In genomic region chr16:30947533-30948086, GRCh38 we compare ENCODE assay signal across 9 cellular contexts. TPM values are rescaled to one million over a fixed set of nuclear protein-coding genes. Genes with fewer than 3 reads are reported as not detected.
DNase-seq lines count a peak whose midpoint lies in the region; ATAC-seq and TF ChIP-seq lines count a peak whose summit lies in the region.
"Had no signal": no experiment of that assay in that cellular context is flagged by ENCODE, and none has a peak within 500 bp of the region (broad histone marks: within the 10 kb centered on the region; RNA-seq: fewer than 3 reads in every experiment).

No MANE protein-coding gene starts in this region.

- TF ChIP-seq CTCF in HL-60 (IDR thresholded peaks at IDR 0.05; ENCODE audit: insufficient read depth, low read length) (no peak), choroid plexus epithelial cell (conservative IDR thresholded peaks at IDR 0.05; ENCODE audit: low read depth, low read length) (no peak), right lobe of liver (IDR thresholded peaks at IDR 0.05) (no peak), spleen (IDR thresholded peaks at IDR 0.05 in 8 of 11, conservative IDR thresholded peaks at IDR 0.05 in 3 of 11) (no peak)

- H3K27me3 ChIP-seq in HL-60 (ENCODE audit: insufficient read depth, poor library complexity, severe bottlenecking) = no peaks in the 10 kb centered on the region
- H3K27me3 ChIP-seq in right lobe of liver = no peaks in the 10 kb centered on the region
- H3K27me3 ChIP-seq in spleen (replicated peaks in 1 of 7) = no peaks in the 10 kb centered on the region

- H3K4me1 ChIP-seq in right lobe of liver (peaks cover 0 to 24% (median 11%) of the 10 kb centered on the region in 4 donors), spleen (peaks cover 11 to 52% (median 31%) of the 10 kb centered on the region in 6 donors)

- no peaks in the 10 kb centered on the region for H3K9me3 ChIP-seq in right lobe of liver
- H3K9me3 ChIP-seq in spleen = no peaks in the 10 kb centered on the region

- no peak for DNase-seq in HL-60 (ENCODE audit: low read depth in 1 of 2, low spot score in 1 of 2)
- no peak for DNase-seq in choroid plexus epithelial cell (ENCODE audit: low read depth)
- DNase-seq in right lobe of liver = no peak
- DNase-seq in spleen = no peak
- no peak for DNase-seq in midbrain (lab: John Stamatoyannopoulos, UW)
- no peak for DNase-seq in GOT3 (lab: John Stamatoyannopoulos, UW)
- DNase-seq in ecto neural progenitor cell (ENCODE audit: low spot score) = no peak

- intact Hi-C loops in right lobe of liver (cut with DNase I) (no loop called here), spleen (cut with DNase I; ENCODE audit: low total_unique reads) (no loop called here)

- H3K4me3 ChIP-seq in HL-60 (replicated peaks; ENCODE audit: insufficient read depth, low read length) (no peak overlapping the region), choroid plexus epithelial cell (ENCODE audit: low read depth, low read length) (peak overlapping the region; percentile 22), right lobe of liver (no peak overlapping the region), spleen (peak overlapping the region in 3 of 8 donors; percentile 90 to 98 (median 98))

- TF ChIP-seq POLR2A in right lobe of liver (IDR thresholded peaks at IDR 0.05) (no peak), spleen (IDR thresholded peaks at IDR 0.05) (no peak)

- H3K27ac ChIP-seq in HL-60 (replicated peaks) = peak overlapping the region; percentile 88; the same call in 1 of the 2 replicates
- H3K27ac ChIP-seq in right lobe of liver = peak overlapping the region in 2 of 3 donors; percentile 94 to 96
- peak overlapping the region in 7 of 8 donors; percentile 48 to 99 (median 95) for H3K27ac ChIP-seq in spleen

- WGBS in right lobe of liver (ENCODE audit: insufficient coverage, low coverage, low lambda C conversion rate, missing lambda C conversion rate) = 84% methylated on average over 9 of the region's 17 CpGs
- WGBS in spleen, 5 donors = 47 to 79% (median 79%) methylated on average over 17 of the region's 17 CpGs

- no peaks in the 10 kb centered on the region for H3K36me3 ChIP-seq in right lobe of liver
- peaks cover 0 to 52% (median 0%) of the 10 kb centered on the region in 6 donors for H3K36me3 ChIP-seq in spleen

- no peak for ATAC-seq in right lobe of liver
- no peak for ATAC-seq in HG02759 (IDR thresholded peaks at IDR 0.05; ENCODE audit: unreplicated experiment)

RNA-seq across cellular contexts. Expression of gene ORAI3, which starts 1.3 kb away (rescaled TPM):
- total RNA-seq in right lobe of liver = 10 to 100 TPM; 27.7 to 56.6 (median 31.6) TPM
- total RNA-seq in spleen = 10 to 100 TPM; 20.7 to 44.8 (median 29.8) TPM
- 10 to 100 TPM; 22.2 to 26.2 (median 22.5) TPM for polyA plus RNA-seq in spleen

RNA-seq across cellular contexts. Expression of gene SETD1A, which starts 9.9 kb away (rescaled TPM):
- total RNA-seq in right lobe of liver = 1 to 10 TPM; 3.7 to 7.4 (median 6.9) TPM
- total RNA-seq in spleen = 10 to 100 TPM; 10.1 to 24.9 (median 19.8) TPM
- polyA plus RNA-seq in spleen = 10 to 100 TPM in 1 of 3 donors, 1 to 10 TPM in 2; 4.8 to 15.0 (median 8.8) TPM

RNA-seq across cellular contexts. Expression of gene FBXL19, which starts 24.2 kb away (rescaled TPM):
- 1 to 10 TPM; 2.8 to 8.0 (median 3.4) TPM for total RNA-seq in right lobe of liver
- 10 to 100 TPM; 12.4 to 21.0 (median 17.8) TPM for total RNA-seq in spleen
- polyA plus RNA-seq in spleen = 10 to 100 TPM in 1 of 3 donors, 1 to 10 TPM in 2; 4.3 to 24.7 (median 5.5) TPM

RNA-seq across cellular contexts. Expression of gene HSD3B7, which starts 37.4 kb away (rescaled TPM):
- total RNA-seq in right lobe of liver (100 to 1,000 TPM in 3 of 6 experiments, 10 to 100 TPM in 3; 54.6 to 219 (median 86.9) TPM), spleen (10 to 100 TPM; 11.0 to 24.5 (median 18.6) TPM)
- polyA plus RNA-seq in spleen = 10 to 100 TPM in 1 of 3 donors, 1 to 10 TPM in 2; 5.3 to 19.4 (median 6.7) TPM

RNA-seq across cellular contexts. Expression of gene CTF1, which starts 51.2 kb away (rescaled TPM):
- total RNA-seq in right lobe of liver (under 1 TPM in 4 of 6 experiments, not detected in 2; 0.13 to 0.74 (median 0.43) TPM), spleen (1 to 10 TPM in 5 of 7 donors, under 1 TPM in 1, not detected in 1; 0.68 to 3.3 (median 1.4) TPM)
- 1 to 10 TPM in 2 of 3 donors, under 1 TPM in 1; 0.61 to 1.3 (median 1.1) TPM for polyA plus RNA-seq in spleen
- total RNA-seq: H4 had no signal
